Comparison of ENCODE assay signal across 11 cellular contexts in genomic region chr10:69338133-69338456, GRCh38. TPM values are rescaled to one million over a fixed set of nuclear protein-coding genes. Genes with fewer than 3 reads are reported as not detected.
DNase-seq lines count a peak whose midpoint lies in the region; ATAC-seq and TF ChIP-seq lines count a peak whose summit lies in the region.
"Had no signal": no experiment of that assay in that cellular context is flagged by ENCODE, and none has a peak within 500 bp of the region (broad histone marks: within the 10 kb centered on the region; RNA-seq: fewer than 3 reads in every experiment).

No MANE protein-coding gene starts in this region.

- WGBS in esophagus, 2 donors = 60 to 79% methylated on average over 8 of the region's 8 CpGs
- no CpG with 5 or more reads among the region's 8 CpGs for WGBS in neuronal stem cell (ENCODE audit: extremely low coverage in 2 of 2, insufficient read length in 2 of 2, insufficient replicate concordance in 1 of 2), 2 donors

- peak overlapping the region; percentile 87 for H2AFZ ChIP-seq in neuronal stem cell (ENCODE audit: low read length)

- H4K91ac ChIP-seq in neuronal stem cell (ENCODE audit: low read depth, low read length, poor library complexity) = no peak overlapping the region

- no peak overlapping the region for H3K4me2 ChIP-seq in neuronal stem cell (ENCODE audit: insufficient read depth, low read length, poor library complexity, severe bottlenecking)

- no peak for TF ChIP-seq POLR2A in vagina (IDR thresholded peaks at IDR 0.05)
- no peak for TF ChIP-seq POLR2A in GM18505 (IDR thresholded peaks at IDR 0.05; ENCODE audit: borderline replicate concordance, extremely low read depth, insufficient read depth, insufficient read length)

- H3K14ac ChIP-seq in neuronal stem cell (ENCODE audit: low read length) = no peak overlapping the region

- TF ChIP-seq CTCF in vagina (IDR thresholded peaks at IDR 0.05) = no peak

- no peak overlapping the region for H2BK5ac ChIP-seq in neuronal stem cell (ENCODE audit: low read length)

- intact Hi-C loops in vagina (cut with DNase I) = no loop called here

- peak overlapping the region; percentile 26 for H2BK12ac ChIP-seq in neuronal stem cell (ENCODE audit: low read length)

- no peak overlapping the region for H4K8ac ChIP-seq in neuronal stem cell (ENCODE audit: low read depth, low read length)

- peak overlapping the region; percentile 57 for H2AK5ac ChIP-seq in neuronal stem cell (ENCODE audit: low read depth, low read length)

- peak overlapping the region; percentile 84 for H3K18ac ChIP-seq in neuronal stem cell (ENCODE audit: low read length)

- H3K4me3 Mint-ChIP-seq in activated naive CD4-positive, alpha-beta T cell treated with anti-CD3 and anti-CD28 coated beads, Interleukin-2, amount 50 U/mL, for 24 hours = no peak overlapping the region
- H3K4me3 Mint-ChIP-seq: T-helper 1 cell treated with Interleukin-12 subunit alpha and Interleukin-12 subunit beta and Interleukin-4 antibody, amounts not matched to agents 30 μg/mL and 1 μg/mL, for 36 hours had no signal

- no peak for DNase-seq in activated naive CD4-positive, alpha-beta T cell treated with anti-CD3 and anti-CD28 coated beads, Interleukin-2, amount 50 U/mL, for 16 hours
- no peak for DNase-seq in neuronal stem cell (ENCODE audit: low spot score)
- DNase-seq in vagina (ENCODE audit: extremely low spot score in 2 of 2) = no peak
- no peak for DNase-seq in mesenteric fat pad (ENCODE audit: low spot score)
- no peak for DNase-seq in NCI-H1417 (lab: John Stamatoyannopoulos, UW)
- DNase-seq: left colon, testis had no signal

- H3K27ac Mint-ChIP-seq in activated naive CD4-positive, alpha-beta T cell treated with anti-CD3 and anti-CD28 coated beads, Interleukin-2, amount 50 U/mL, for 24 hours = peak overlapping the region; percentile 14

- no peak overlapping the region for H3K9ac ChIP-seq in neuronal stem cell (ENCODE audit: low read depth, low read length, poor library complexity)

- H3K9me3 ChIP-seq in esophagus (ENCODE audit: control insufficient read depth in 2 of 2, insufficient read depth in 1 of 2, low read depth in 1 of 2, low read length in 1 of 2) = no peaks in the 10 kb centered on the region
- H3K9me3 ChIP-seq in neuronal stem cell (replicated peaks in 1 of 2; ENCODE audit: control insufficient read depth in 2 of 2, insufficient read depth in 1 of 2, low read depth in 1 of 2, low read length in 2 of 2) = no peaks in the 10 kb centered on the region
- H3K9me3 ChIP-seq in vagina = no peaks in the 10 kb centered on the region
- H3K9me3 ChIP-seq: testis had no signal

- ATAC-seq in GM18505 (IDR thresholded peaks at IDR 0.05; ENCODE audit: unreplicated experiment) = no peak

- H3K23ac ChIP-seq in neuronal stem cell (ENCODE audit: low read depth, low read length, poor library complexity) = no peak overlapping the region

- H3K79me1 ChIP-seq in neuronal stem cell (ENCODE audit: low read depth, low read length) = peaks cover 8% of the 10 kb centered on the region

- H2BK15ac ChIP-seq in neuronal stem cell (ENCODE audit: low read length) = no peak overlapping the region

- H3K4ac ChIP-seq in neuronal stem cell (ENCODE audit: low read length) = no peak overlapping the region

- peak overlapping the region; percentile 6 for H2BK120ac ChIP-seq in neuronal stem cell (ENCODE audit: low read depth, low read length)

- H3K27me3 Mint-ChIP-seq in activated naive CD4-positive, alpha-beta T cell treated with anti-CD3 and anti-CD28 coated beads, Interleukin-2, amount 50 U/mL, for 24 hours = no peaks in the 10 kb centered on the region

- H3K9me3 Mint-ChIP-seq in activated naive CD4-positive, alpha-beta T cell treated with anti-CD3 and anti-CD28 coated beads, Interleukin-2, amount 50 U/mL, for 24 hours = no peaks in the 10 kb centered on the region
- H3K9me3 Mint-ChIP-seq: T-helper 1 cell treated with Interleukin-12 subunit alpha and Interleukin-12 subunit beta and Interleukin-4 antibody, amounts not matched to agents 30 μg/mL and 1 μg/mL, for 36 hours had no signal

- no peak overlapping the region for H3K4me3 ChIP-seq in esophagus (ENCODE audit: low read depth in 1 of 2, low read length in 2 of 2)
- peak overlapping the region in 1 of 2 donors; percentile 41 for H3K4me3 ChIP-seq in neuronal stem cell (ENCODE audit: low read length in 2 of 2)
- H3K4me3 ChIP-seq in vagina = no peak overlapping the region
- H3K4me3 ChIP-seq: testis had no signal

- H3K36me3 ChIP-seq in esophagus (ENCODE audit: control insufficient read depth in 2 of 2, insufficient read depth in 2 of 2, low read length in 1 of 2) (peaks cover 0 to 2% of the 10 kb centered on the region in 2 donors), neuronal stem cell (replicated peaks in 1 of 2; ENCODE audit: control insufficient read depth in 2 of 2, insufficient read depth in 2 of 2, low read length in 2 of 2) (peaks cover 0 to 2% of the 10 kb centered on the region in 2 donors), vagina (no peaks in the 10 kb centered on the region)

- H3K4me1 ChIP-seq in esophagus (ENCODE audit: control insufficient read depth in 2 of 2, insufficient read depth in 2 of 2, low read length in 1 of 2) = peaks cover 23 to 56% of the 10 kb centered on the region in 2 donors
- peaks cover 27 to 28% of the 10 kb centered on the region in 2 donors for H3K4me1 ChIP-seq in neuronal stem cell (ENCODE audit: control insufficient read depth in 2 of 2, insufficient read depth in 1 of 2, low read depth in 1 of 2, low read length in 2 of 2)
- H3K4me1 ChIP-seq in vagina = peaks cover 98% of the 10 kb centered on the region

- H3K4me1 Mint-ChIP-seq in activated naive CD4-positive, alpha-beta T cell treated with anti-CD3 and anti-CD28 coated beads, Interleukin-2, amount 50 U/mL, for 24 hours = peaks cover 70% of the 10 kb centered on the region

- H3K27ac ChIP-seq in esophagus (ENCODE audit: low read depth in 2 of 2, low read length in 1 of 2) (peak overlapping the region; percentile 84 to 89), neuronal stem cell (replicated peaks; ENCODE audit: low read length) (no peak overlapping the region), vagina (peak overlapping the region; percentile 80)
- H3K27ac ChIP-seq: testis had no signal

- H3K36me3 Mint-ChIP-seq in activated naive CD4-positive, alpha-beta T cell treated with anti-CD3 and anti-CD28 coated beads, Interleukin-2, amount 50 U/mL, for 24 hours = peaks cover 3% of the 10 kb centered on the region

- H3K27me3 ChIP-seq in esophagus (ENCODE audit: control insufficient read depth in 1 of 2, insufficient read depth in 2 of 2, low read length in 2 of 2) = no peaks in the 10 kb centered on the region
- no peaks in the 10 kb centered on the region for H3K27me3 ChIP-seq in neuronal stem cell (ENCODE audit: control insufficient read depth in 3 of 3, insufficient read depth in 3 of 3, low read depth in 1 of 3, low read length in 3 of 3)
- no peaks in the 10 kb centered on the region for H3K27me3 ChIP-seq in vagina
- H3K27me3 ChIP-seq: testis had no signal

RNA-seq across cellular contexts. Expression of gene HK1, which starts 59.8 kb away (rescaled TPM):
- polyA plus RNA-seq in esophagus = 100 to 1,000 TPM in 1 of 2 donors, 10 to 100 TPM in 1; 52.1 to 105 TPM
- polyA plus RNA-seq in neuronal stem cell (2013, experiment 1 of 2) = 26.2 TPM
- polyA plus RNA-seq in neuronal stem cell (2013, experiment 2 of 2) = 26.0 TPM
- total RNA-seq in vagina = 106 TPM
- total RNA-seq in mesenteric fat pad = 109 TPM
